In genomic region chr12:68893201-68893600, GRCh38 we compare ENCODE assay signal across 22 cellular contexts. TPM values are rescaled to one million over a fixed set of nuclear protein-coding genes. Genes with fewer than 3 reads are reported as not detected.
DNase-seq lines count a peak whose midpoint lies in the region; ATAC-seq and TF ChIP-seq lines count a peak whose summit lies in the region.
"Had no signal": no experiment of that assay in that cellular context is flagged by ENCODE, and none has a peak within 500 bp of the region (broad histone marks: within the 10 kb centered on the region; RNA-seq: fewer than 3 reads in every experiment).

No MANE protein-coding gene starts in this region.

- no peaks in the 10 kb centered on the region for H3K4me1 Mint-ChIP-seq in osteocyte (ENCODE audit: unreplicated experiment)

- DNase-seq in caudate nucleus (lab: John Stamatoyannopoulos, UW) (no peak), osteocyte (ENCODE audit: extremely low spot score, unreplicated experiment) (peak; percentile 64), A673 (ENCODE audit: low spot score) (no peak), HPDE6-E6E7 (ENCODE audit: extremely low spot score) (no peak), psoas muscle (no peak)
- DNase-seq: 8988T; AML-193; C1 segment of cervical spinal cord; CD4-positive, alpha-beta memory T cell; CD4-positive, CD25-positive, alpha-beta regulatory T cell; CD8-positive, alpha-beta memory T cell; COR-L47; DMS 273 treated with DMSO at 0.1 percent for 48 hours; DMS153; DMS53; DMS79; DND-41; GF-D8 had no signal

- H3K27ac Mint-ChIP-seq in osteocyte (ENCODE audit: unreplicated experiment) = no peak overlapping the region
- H3K27ac Mint-ChIP-seq: B cell; CD14-positive monocyte; CD4-positive, alpha-beta memory T cell; CD8-positive, alpha-beta memory T cell had no signal

- H3K9me3 Mint-ChIP-seq in osteocyte (ENCODE audit: unreplicated experiment) = no peaks in the 10 kb centered on the region
- H3K9me3 Mint-ChIP-seq: CD4-positive, alpha-beta memory T cell; CD4-positive, CD25-positive, alpha-beta regulatory T cell; CD8-positive, alpha-beta memory T cell had no signal

- WGBS in psoas muscle, 3 donors = 92 to 100% (median 96%) methylated on average over 2 of the region's 2 CpGs

- intact Hi-C loops in A673 (cut with micrococcal nuclease; ENCODE audit: unreplicated experiment) = no loop called here
- intact Hi-C loops in psoas muscle (cut with DNase I) = no loop called here

- 0 out of 2 replicates have a peak overlapping the region, but pooled peaks have one; percentile 8 for H3K4me2 ChIP-seq in BLaER1
- H3K4me2 ChIP-seq in DOHH2 (ENCODE audit: low read length) = no peak overlapping the region

- H3K4me1 ChIP-seq in BLaER1 (peaks cover 82% of the 10 kb centered on the region), DOHH2 (ENCODE audit: control insufficient read depth, low read length) (peaks cover 100% of the 10 kb centered on the region), A673 (ENCODE audit: insufficient read depth, low read length, poor library complexity, severe bottlenecking) (peaks cover 19% of the 10 kb centered on the region), psoas muscle (no peaks in the 10 kb centered on the region)

- POLR2A ChIA-PET in A673 (lab: Charles Lee; ENCODE audit: low non-redundant PET) = interaction anchor here (0.6 kb wide), 1 partner anchor 909 kb away, joined by 3 read pairs; no protein-coding TSS in a partner anchor

- ATAC-seq in psoas muscle = no peak

- H3K9ac ChIP-seq in BLaER1 = no peak overlapping the region

- peaks cover 27% of the 10 kb centered on the region for H3K27me3 Mint-ChIP-seq in osteocyte (ENCODE audit: unreplicated experiment)
- H3K27me3 Mint-ChIP-seq: B cell; CD4-positive, CD25-positive, alpha-beta regulatory T cell had no signal

- no peaks in the 10 kb centered on the region for H3K36me3 Mint-ChIP-seq in osteocyte (ENCODE audit: unreplicated experiment)
- H3K36me3 Mint-ChIP-seq: CD4-positive, alpha-beta memory T cell; CD4-positive, CD25-positive, alpha-beta regulatory T cell; CD8-positive, alpha-beta memory T cell had no signal

- no peaks in the 10 kb centered on the region for H3K9me2 ChIP-seq in DOHH2 (replicated peaks; ENCODE audit: control insufficient read depth, low read length)

- H3K27ac ChIP-seq in BLaER1 (no peak overlapping the region; the same call in 1 of the 2 replicates), DOHH2 (ENCODE audit: low read depth, low read length) (peak overlapping the region; percentile 39), caudate nucleus (ENCODE audit: low read depth, low read length) (peak overlapping the region; percentile 14), A673 (ENCODE audit: low read depth, low read length, poor library complexity, severe bottlenecking) (no peak overlapping the region), psoas muscle (no peak overlapping the region)

- H3K36me3 ChIP-seq in BLaER1 = no peaks in the 10 kb centered on the region
- H3K36me3 ChIP-seq in DOHH2 (ENCODE audit: control insufficient read depth, low read length) = peaks cover 29% of the 10 kb centered on the region
- no peaks in the 10 kb centered on the region for H3K36me3 ChIP-seq in A673 (ENCODE audit: insufficient read depth, low read length, poor library complexity, severe bottlenecking)
- H3K36me3 ChIP-seq in psoas muscle (ENCODE audit: insufficient read depth in 1 of 2, low read depth in 1 of 2) = no peaks in the 10 kb centered on the region

- H3F3A ChIP-seq in DOHH2 (ENCODE audit: control insufficient read depth, insufficient read depth) = peaks cover 25% of the 10 kb centered on the region

- H3K27me3 ChIP-seq in BLaER1 = no peaks in the 10 kb centered on the region
- H3K27me3 ChIP-seq in DOHH2 (ENCODE audit: control insufficient read depth, low read length) = no peaks in the 10 kb centered on the region
- H3K27me3 ChIP-seq in A673 (replicated peaks; ENCODE audit: insufficient read depth, low read depth, low read length, poor library complexity) = no peaks in the 10 kb centered on the region
- no peaks in the 10 kb centered on the region for H3K27me3 ChIP-seq in psoas muscle (ENCODE audit: insufficient read depth in 3 of 3, low read length in 2 of 3)

- H4K20me1 ChIP-seq in BLaER1 = no peaks in the 10 kb centered on the region
- H4K20me1 ChIP-seq in DOHH2 (ENCODE audit: control insufficient read depth, insufficient read depth, low read depth, low read length) = no peaks in the 10 kb centered on the region

- CTCF ChIA-PET in A673 (lab: Charles Lee) = no interaction called here

- no TSS peak for BruUV-seq in A673 (replicated peaks; lab: Mats Ljungman, UMichigan)

- H3K9me3 ChIP-seq in BLaER1 (peaks cover 18% of the 10 kb centered on the region), DOHH2 (ENCODE audit: control insufficient read depth, insufficient read depth, low read length) (no peaks in the 10 kb centered on the region), A673 (ENCODE audit: low read depth, low read length, poor library complexity, severe bottlenecking) (no peaks in the 10 kb centered on the region), psoas muscle (no peaks in the 10 kb centered on the region)

- H3K79me2 ChIP-seq in DOHH2 (ENCODE audit: control insufficient read depth, low read length) = peaks cover 44% of the 10 kb centered on the region

- TF ChIP-seq CTCF in DOHH2 (IDR thresholded peaks at IDR 0.05; ENCODE audit: low read depth, low read length, poor library complexity, severe bottlenecking) (no peak), osteocyte (IDR thresholded peaks at IDR 0.05) (no peak), A673 (conservative IDR thresholded peaks at IDR 0.05; ENCODE audit: low read depth, low read length) (no peak), psoas muscle (IDR thresholded peaks at IDR 0.05) (no peak)

- H3K4me3 Mint-ChIP-seq in osteocyte (ENCODE audit: unreplicated experiment) = no peak overlapping the region
- H3K4me3 Mint-ChIP-seq: B cell; CD14-positive monocyte; CD4-positive, alpha-beta memory T cell; CD4-positive, CD25-positive, alpha-beta regulatory T cell; CD8-positive, alpha-beta memory T cell had no signal

- H3K4me3 ChIP-seq in BLaER1 (no peak overlapping the region), DOHH2 (ENCODE audit: low read length) (no peak overlapping the region), A673 (ENCODE audit: low read depth, low read length, poor library complexity, severe bottlenecking) (no peak overlapping the region), psoas muscle (no peak overlapping the region)

RNA-seq across cellular contexts. Expression of gene CPM, which starts 39.8 kb away (rescaled TPM):
- total RNA-seq in osteocyte = 0.21 and 1.0 TPM in 2 replicates
- 0.81 and 0.84 TPM in 2 replicates for total RNA-seq in A673 (2021)
- 10 to 100 TPM in 1 of 4 donors, 1 to 10 TPM in 3; 3.4 to 13.3 (median 6.2) TPM for total RNA-seq in psoas muscle
- 1 to 10 TPM; 2.2 to 5.8 (median 3.0) TPM for polyA plus RNA-seq in psoas muscle

Comparison
In these comparisons a context has a peak if more than half of its experiments do, and no peak if none do; other contexts are left out.
1. H3K27ac ChIP-seq: peak in DOHH2 (single experiment) and caudate nucleus (single experiment); none in BLaER1 (single experiment), A673 (single experiment) and psoas muscle (single experiment).